24 cellular contexts compared by ENCODE assay signal in genomic region chr4:4609622-4610334, GRCh38.
"Had no signal": no experiment of that assay in that cellular context is flagged by ENCODE, and none has a peak within 500 bp of the region (broad histone marks: within the 10 kb centered on the region; RNA-seq: fewer than 3 reads in every experiment).

No MANE protein-coding gene starts in this region.

- H3K9me3 ChIP-seq: SJSA1, SK-N-SH had no signal

- H3K4me1 ChIP-seq: SJSA1 had no signal

- H3K27me3 ChIP-seq: SJSA1 had no signal

- H3K36me3 ChIP-seq: SJSA1 had no signal

- FAIRE-seq: K562, TTC549 had no signal

- H3K4me3 ChIP-seq: K562, SJSA1 had no signal

- H3K27ac ChIP-seq: SJSA1 had no signal

- ATAC-seq: activated CD4-positive, alpha-beta T cell treated with anti-CD3 and anti-CD28 coated beads for 36 hours; activated CD4-positive, CD25-positive, alpha-beta regulatory T cell treated with anti-CD3 and anti-CD28 coated beads, Interleukin-2, amount 50 U/mL, for 24 hours; activated CD8-positive, alpha-beta memory T cell treated with anti-CD3 and anti-CD28 coated beads, Interleukin-2, amount 10 ng/mL, durations not matched to agents 7 days and 5 days; activated naive CD8-positive, alpha-beta T cell treated with anti-CD3 and anti-CD28 coated beads, Interleukin-2, amount 50 U/mL, for 24 hours; K562; Panc1; WTC11 had no signal

- DNase-seq: activated CD4-positive, alpha-beta memory T cell treated with anti-CD3 and anti-CD28 coated beads, Interleukin-2, amount 10 ng/mL, durations not matched to agents 7 days and 5 days; activated CD4-positive, alpha-beta T cell treated with anti-CD3 and anti-CD28 coated beads for 36 hours; activated CD8-positive, alpha-beta memory T cell treated with anti-CD3 and anti-CD28 coated beads for 24 hours; activated CD8-positive, alpha-beta memory T cell treated with anti-CD3 and anti-CD28 coated beads, Interleukin-2, amount 10 ng/mL, durations not matched to agents 7 days and 5 days; activated CD8-positive, alpha-beta memory T cell treated with anti-CD3 and anti-CD28 coated beads, Interleukin-2, amount 50 U/mL, for 48 hours; activated effector memory CD4-positive, alpha-beta T cell treated with Interleukin-2 at 50 U/mL for 16 hours; activated naive CD4-positive, alpha-beta T cell treated with anti-CD3 and anti-CD28 coated beads, Interleukin-2, amount 10 ng/mL, durations not matched to agents 7 days and 5 days; activated naive CD8-positive, alpha-beta T cell treated with anti-CD3 and anti-CD28 coated beads, Interleukin-2, amount 50 U/mL, for 24 hours; activated T-cell treated with anti-CD3 and anti-CD28 coated beads, Interleukin-2, amount 50 U/mL, for 48 hours; anterior cingulate cortex; central memory CD4-positive, alpha-beta T cell; NCI-H1105; NCI-H1417 treated with DMSO at 0.1 percent for 48 hours; NCI-H187 treated with DMSO at 0.1 percent for 48 hours; NCI-H345; NCI-H524 treated with DMSO at 0.1 percent for 48 hours; SHP77 treated with DMSO at 0.1 percent for 48 hours; SK-N-SH had no signal
